Comparison of ENCODE assay signal across 10 cellular contexts in genomic region chr15:88648357-88649214, GRCh38. TPM values are rescaled to one million over a fixed set of nuclear protein-coding genes. Genes with fewer than 3 reads are reported as not detected.
DNase-seq lines count a peak whose midpoint lies in the region; ATAC-seq and TF ChIP-seq lines count a peak whose summit lies in the region.
"Had no signal": no experiment of that assay in that cellular context is flagged by ENCODE, and none has a peak within 500 bp of the region (broad histone marks: within the 10 kb centered on the region; RNA-seq: fewer than 3 reads in every experiment).

No MANE protein-coding gene starts in this region.

- no peak for TF ChIP-seq POLR2A in vagina (IDR thresholded peaks at IDR 0.05)

- WGBS in mesodermal cell (ENCODE audit: insufficient coverage in 2 of 2), 2 experiments: 80 to 98% methylated on average over 5 to 10 of the region's 12 CpGs

- H3K9me3 ChIP-seq in mesodermal cell (ENCODE audit: control insufficient read depth, low read length) (no peaks in the 10 kb centered on the region), vagina (no peaks in the 10 kb centered on the region)

- ATAC-seq in Right ventricle myocardium superior (ENCODE audit: poor library complexity) (peak; percentile 53), Right ventricle myocardium inferior (no peak), HG03439 (IDR thresholded peaks at IDR 0.05; ENCODE audit: unreplicated experiment) (no peak), HG02571 (IDR thresholded peaks at IDR 0.05; ENCODE audit: unreplicated experiment) (no peak)

- no peak for TF ChIP-seq CTCF in chondrocyte (IDR thresholded peaks at IDR 0.05)
- TF ChIP-seq CTCF in vagina (IDR thresholded peaks at IDR 0.05): no peak

- H3K27me3 Mint-ChIP-seq in chondrocyte (ENCODE audit: low read depth): no peaks in the 10 kb centered on the region

- H3K9me3 Mint-ChIP-seq in chondrocyte (ENCODE audit: low read depth): no peaks in the 10 kb centered on the region

- peaks cover 35% of the 10 kb centered on the region for H3K4me1 ChIP-seq in mesodermal cell (ENCODE audit: control insufficient read depth, insufficient read depth, low read length, poor library complexity, severe bottlenecking)
- H3K4me1 ChIP-seq in vagina: peaks cover 14% of the 10 kb centered on the region

- H3K27ac ChIP-seq in mesodermal cell (ENCODE audit: low read depth, low read length, severe bottlenecking): peak overlapping the region; percentile 93
- peak overlapping the region; percentile 51 for H3K27ac ChIP-seq in vagina
- H3K27ac ChIP-seq: HL-60 had no signal

- H3K36me3 ChIP-seq in mesodermal cell (ENCODE audit: control insufficient read depth, insufficient read depth, low read length) (no peaks in the 10 kb centered on the region), vagina (no peaks in the 10 kb centered on the region)

- peak overlapping the region; percentile 79 for H3K27ac Mint-ChIP-seq in chondrocyte (ENCODE audit: unreplicated experiment)

- intact Hi-C loops in Right ventricle myocardium superior (cut with DNase I) (no loop called here), Right ventricle myocardium inferior (cut with DNase I) (no loop called here), vagina (cut with DNase I) (no loop called here)

- no peak overlapping the region for H3K4me3 ChIP-seq in mesodermal cell (ENCODE audit: extremely low read depth, insufficient read depth, low read length, poor library complexity, severe bottlenecking)
- no peak overlapping the region for H3K4me3 ChIP-seq in vagina

- no peaks in the 10 kb centered on the region for H3K27me3 ChIP-seq in vagina

- DNase-seq in Right ventricle myocardium superior: no peak
- DNase-seq in Right ventricle myocardium inferior (ENCODE audit: missing footprints): no peak
- peak; percentile 73 for DNase-seq in chondrocyte (ENCODE audit: low spot score)
- peak; percentile 84 to 91 for DNase-seq in vagina (ENCODE audit: extremely low spot score in 2 of 2)
- DNase-seq in SIG-M5 (lab: John Stamatoyannopoulos, UW): no peak
- DNase-seq: DND-41 had no signal

- H3K4me1 Mint-ChIP-seq in chondrocyte (ENCODE audit: low read depth): peaks cover 18% of the 10 kb centered on the region

- H3K4me3 Mint-ChIP-seq in chondrocyte (ENCODE audit: unreplicated experiment): no peak overlapping the region

- no peaks in the 10 kb centered on the region for H3K36me3 Mint-ChIP-seq in chondrocyte (ENCODE audit: low read depth)

RNA-seq across cellular contexts. Expression of gene ISG20, which starts 9.8 kb away (rescaled TPM):
- total RNA-seq in Right ventricle myocardium superior (2.5 TPM), Right ventricle myocardium inferior (1.8 TPM), chondrocyte (3.8 to 4.5 TPM (median 4.5 TPM) in 3 replicates), vagina (15.7 TPM)
- polyA plus RNA-seq in mesodermal cell (2013, experiment 1 of 2): 1.5 TPM
- 1.6 TPM for polyA plus RNA-seq in mesodermal cell (2013, experiment 2 of 2)

RNA-seq across cellular contexts. Expression of gene AEN, which starts 27.4 kb away (rescaled TPM):
- total RNA-seq in Right ventricle myocardium superior: 10.0 TPM
- 12.0 TPM for total RNA-seq in Right ventricle myocardium inferior
- 28.6 to 30.4 TPM (median 30.2 TPM) in 3 replicates for total RNA-seq in chondrocyte
- polyA plus RNA-seq in mesodermal cell (2013, experiment 1 of 2): 54.5 TPM
- polyA plus RNA-seq in mesodermal cell (2013, experiment 2 of 2): 47.7 TPM
- 18.4 TPM for total RNA-seq in vagina

Comparison
In these comparisons a context has a peak if more than half of its experiments do, and no peak if none do; other contexts are left out.
1. DNase-seq: peak in chondrocyte (single experiment) and vagina (2 of 2); none in Right ventricle myocardium superior (single experiment), Right ventricle myocardium inferior (single experiment) and SIG-M5 (single experiment).